20 cellular contexts compared by ENCODE assay signal in the genomic region with DNA sequence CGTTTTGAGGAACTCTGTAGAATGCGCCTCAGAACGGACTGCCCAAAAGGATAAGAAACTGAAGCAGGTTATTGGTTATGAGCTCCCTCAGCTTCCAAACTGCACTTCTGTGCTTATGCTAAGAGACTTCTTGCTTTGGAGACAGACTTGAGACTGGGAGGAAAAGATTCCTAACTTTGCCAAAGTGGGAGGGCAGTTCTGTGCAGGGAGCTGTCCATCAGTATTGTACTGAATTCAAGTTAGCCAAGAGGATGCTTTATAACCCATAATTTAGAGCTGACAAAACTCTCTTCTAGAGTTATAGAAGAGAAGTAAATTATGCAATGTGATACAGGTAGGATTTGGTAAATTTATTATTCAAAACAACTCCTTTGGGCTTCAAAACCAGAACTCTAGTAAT.
DNase-seq lines count a peak whose midpoint lies in the region; ATAC-seq, FAIRE-seq and TF ChIP-seq lines count a peak whose summit lies in the region.
"Had no signal": no experiment of that assay in that cellular context is flagged by ENCODE, and none has a peak within 500 bp of the region (broad histone marks: within the 10 kb centered on the region; RNA-seq: fewer than 3 reads in every experiment).

No MANE protein-coding gene starts in this region.

- ATAC-seq in WTC11 = peak; percentile 63
- no peak for ATAC-seq in Right ventricle myocardium inferior
- ATAC-seq: activated CD8-positive, alpha-beta memory T cell treated with anti-CD3 and anti-CD28 coated beads, Interleukin-2, amount 10 ng/mL, durations not matched to agents 7 days and 5 days; heart left ventricle; sciatic nerve; stimulated activated memory B cell treated with anti-CD40 and anti-IgM and Interleukin-4, amounts not matched to agents 10 μg/mL and 1 μg/mL and 100 μg/mL, for 72 hours had no signal

- intact Hi-C loops in Right ventricle myocardium inferior (cut with DNase I) = no loop called here

- TF ChIP-seq EP300 in Ishikawa (IDR thresholded peaks at IDR 0.05; ENCODE audit: borderline replicate concordance) = no peak

- no peak overlapping the region for H3K27ac Mint-ChIP-seq in WTC11
- H3K27ac Mint-ChIP-seq: activated CD8-positive, alpha-beta memory T cell treated with anti-CD3 and anti-CD28 coated beads, Interleukin-2, amount 10 ng/mL, durations not matched to agents 7 days and 5 days; stimulated activated memory B cell treated with anti-CD40 and anti-IgM and Interleukin-4, amounts not matched to agents 10 μg/mL and 1 μg/mL and 100 μg/mL, for 72 hours had no signal

- H3K27me3 Mint-ChIP-seq in WTC11 (ENCODE audit: low read depth) = no peaks in the 10 kb centered on the region
- H3K27me3 Mint-ChIP-seq: activated CD8-positive, alpha-beta memory T cell treated with anti-CD3 and anti-CD28 coated beads, Interleukin-2, amount 10 ng/mL, durations not matched to agents 7 days and 5 days; stimulated activated memory B cell treated with anti-CD40 and anti-IgM and Interleukin-4, amounts not matched to agents 10 μg/mL and 1 μg/mL and 100 μg/mL, for 72 hours had no signal

- no peaks in the 10 kb centered on the region for H3K9me3 Mint-ChIP-seq in WTC11

- no peak overlapping the region for H3K4me3 Mint-ChIP-seq in WTC11
- H3K4me3 Mint-ChIP-seq: activated CD8-positive, alpha-beta memory T cell treated with anti-CD3 and anti-CD28 coated beads, Interleukin-2, amount 10 ng/mL, durations not matched to agents 7 days and 5 days; stimulated activated memory B cell treated with anti-CD40 and anti-IgM and Interleukin-4, amounts not matched to agents 10 μg/mL and 1 μg/mL and 100 μg/mL, for 72 hours had no signal

- CTCF ChIA-PET in WTC11 (lab: Charles Lee) = no interaction called here

- no peak for TF ChIP-seq CTCF in WTC11 (IDR thresholded peaks at IDR 0.05)

- FAIRE-seq in urothelium cell line (lab: Jason Lieb, UNC) = no peak
- FAIRE-seq: H1 had no signal

- H3K4me1 Mint-ChIP-seq in WTC11 = no peaks in the 10 kb centered on the region
- H3K4me1 Mint-ChIP-seq: activated CD8-positive, alpha-beta memory T cell treated with anti-CD3 and anti-CD28 coated beads, Interleukin-2, amount 10 ng/mL, durations not matched to agents 7 days and 5 days; stimulated activated memory B cell treated with anti-CD40 and anti-IgM and Interleukin-4, amounts not matched to agents 10 μg/mL and 1 μg/mL and 100 μg/mL, for 72 hours had no signal

- DNase-seq in WTC11 (ENCODE audit: low spot score) = no peak
- DNase-seq in glomerular visceral epithelial cell (ENCODE audit: extremely low spot score) = peak; percentile 4
- peak; percentile 16 for DNase-seq in urothelium cell line (ENCODE audit: low spot score)
- DNase-seq in NCI-H2171 (lab: John Stamatoyannopoulos, UW) = no peak
- DNase-seq in Right ventricle myocardium inferior (ENCODE audit: missing footprints) = no peak
- DNase-seq in stimulated activated CD4-positive, alpha-beta T cell treated with anti-CD3 and anti-CD28 coated beads, Interleukin-12 subunit alpha, Interleukin-12 subunit beta, amount 100 ng/mL, for 4 hours = no peak
- DNase-seq: activated CD4-positive, alpha-beta T cell treated with anti-CD3 and anti-CD28 coated beads for 4 hours; activated CD8-positive, alpha-beta memory T cell treated with anti-CD3 and anti-CD28 coated beads, Interleukin-2, amount 10 ng/mL, durations not matched to agents 7 days and 5 days; BE2C; effector CD8-positive, alpha-beta T cell; heart left ventricle; NCI-H1436 treated with DMSO at 0.1 percent for 48 hours; NCI-H2171 treated with DMSO at 0.1 percent for 48 hours; ovary; PC-9; T1000 had no signal

- POLR2A ChIA-PET in WTC11 (lab: Charles Lee) = no interaction called here

- no peaks in the 10 kb centered on the region for H3K36me3 Mint-ChIP-seq in WTC11
- H3K36me3 Mint-ChIP-seq: activated CD8-positive, alpha-beta memory T cell treated with anti-CD3 and anti-CD28 coated beads, Interleukin-2, amount 10 ng/mL, durations not matched to agents 7 days and 5 days; stimulated activated memory B cell treated with anti-CD40 and anti-IgM and Interleukin-4, amounts not matched to agents 10 μg/mL and 1 μg/mL and 100 μg/mL, for 72 hours had no signal

- TF ChIP-seq RAD21 in Ishikawa (IDR thresholded peaks at IDR 0.05; ENCODE audit: low read depth) = no peak

TF ChIP-seq in Ishikawa, 13 proteins besides CTCF, POLR2A, EP300 and RAD21:
- TF ChIP-seq CREB1 (IDR thresholded peaks at IDR 0.05; ENCODE audit: low read depth) (no peak), REST (IDR thresholded peaks at IDR 0.05; ENCODE audit: low read depth) (peak; percentile 87), TEAD4 (IDR thresholded peaks at IDR 0.05) (no peak)
- TF ChIP-seq, protein P1, sequence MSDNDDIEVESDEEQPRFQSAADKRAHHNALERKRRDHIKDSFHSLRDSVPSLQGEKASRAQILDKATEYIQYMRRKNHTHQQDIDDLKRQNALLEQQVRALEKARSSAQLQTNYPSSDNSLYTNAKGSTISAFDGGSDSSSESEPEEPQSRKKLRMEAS (IDR thresholded peaks at IDR 0.05) = no peak

TF ChIP-seq in WTC11, 78 proteins besides CTCF, POLR2A, EP300 and RAD21:
- TF ChIP-seq NR3C1 (CRISPR knock-in tag; conservative IDR thresholded peaks at IDR 0.05; ENCODE audit: low read depth) (no peak), MXD4 (CRISPR knock-in tag; IDR thresholded peaks at IDR 0.05; ENCODE audit: borderline replicate concordance) (no peak), PRRX2 (CRISPR knock-in tag; IDR thresholded peaks at IDR 0.05) (no peak), USF2 (CRISPR knock-in tag; IDR thresholded peaks at IDR 0.05) (no peak), MYBL2 (CRISPR knock-in tag; IDR thresholded peaks at IDR 0.05) (no peak), HMGXB4 (CRISPR knock-in tag; IDR thresholded peaks at IDR 0.05) (no peak), STAT6 (CRISPR knock-in tag; conservative IDR thresholded peaks at IDR 0.05; ENCODE audit: low read depth) (no peak), NFE2L1 (CRISPR knock-in tag; IDR thresholded peaks at IDR 0.05) (no peak), ZNF317 (CRISPR knock-in tag; IDR thresholded peaks at IDR 0.05; ENCODE audit: borderline replicate concordance, low read depth) (no peak), RELA (CRISPR knock-in tag; IDR thresholded peaks at IDR 0.05; ENCODE audit: borderline replicate concordance) (no peak)
- TF ChIP-seq, protein P2, sequence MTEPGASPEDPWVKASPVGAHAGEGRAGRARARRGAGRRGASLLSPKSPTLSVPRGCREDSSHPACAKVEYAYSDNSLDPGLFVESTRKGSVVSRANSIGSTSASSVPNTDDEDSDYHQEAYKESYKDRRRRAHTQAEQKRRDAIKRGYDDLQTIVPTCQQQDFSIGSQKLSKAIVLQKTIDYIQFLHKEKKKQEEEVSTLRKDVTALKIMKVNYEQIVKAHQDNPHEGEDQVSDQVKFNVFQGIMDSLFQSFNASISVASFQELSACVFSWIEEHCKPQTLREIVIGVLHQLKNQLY (CRISPR knock-in tag; IDR thresholded peaks at IDR 0.05) = no peak
- TF ChIP-seq, protein P3, sequence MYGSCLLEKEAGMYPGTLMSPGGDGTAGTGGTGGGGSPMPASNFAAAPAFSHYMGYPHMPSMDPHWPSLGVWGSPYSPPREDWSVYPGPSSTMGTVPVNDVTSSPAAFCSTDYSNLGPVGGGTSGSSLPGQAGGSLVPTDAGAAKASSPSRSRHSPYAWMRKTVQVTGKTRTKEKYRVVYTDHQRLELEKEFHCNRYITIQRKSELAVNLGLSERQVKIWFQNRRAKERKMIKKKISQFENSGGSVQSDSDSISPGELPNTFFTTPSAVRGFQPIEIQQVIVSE (CRISPR knock-in tag; IDR thresholded peaks at IDR 0.05; ENCODE audit: borderline replicate concordance) = no peak

Comparison
In these comparisons a context has a peak if more than half of its experiments do, and no peak if none do; other contexts are left out.
1. DNase-seq: peak in glomerular visceral epithelial cell (single experiment) and urothelium cell line (single experiment); none in WTC11 (single experiment), NCI-H2171 (single experiment), Right ventricle myocardium inferior (single experiment) and stimulated activated CD4-positive, alpha-beta T cell treated with anti-CD3 and anti-CD28 coated beads, Interleukin-12 subunit alpha, Interleukin-12 subunit beta, amount 100 ng/mL, for 4 hours (single experiment).